In genomic region chr1:65985393-65986066, GRCh38 we compare ENCODE assay signal across 27 cellular contexts.
"Had no signal": no experiment of that assay in that cellular context is flagged by ENCODE, and none has a peak within 500 bp of the region (broad histone marks: within the 10 kb centered on the region; RNA-seq: fewer than 3 reads in every experiment).

No MANE protein-coding gene starts in this region.

- H3K4me1 ChIP-seq: gastroesophageal sphincter, pancreas, sigmoid colon, thyroid gland, upper lobe of left lung, vagina had no signal

- FAIRE-seq: keratinocyte, pancreas, small intestine had no signal

- DNase-seq: activated CD4-positive, alpha-beta T cell treated with anti-CD3 and anti-CD28 coated beads for 48 hours; activated CD4-positive, alpha-beta T cell treated with anti-CD3 and anti-CD28 coated beads, Interleukin-2, amount 50 U/mL, for 48 hours; activated CD8-positive, alpha-beta memory T cell treated with anti-CD3 and anti-CD28 coated beads, Interleukin-2, amount 50 U/mL, for 4 hours; activated gamma-delta T cell; activated naive CD4-positive, alpha-beta T cell treated with anti-CD3 and anti-CD28 coated beads, Interleukin-2, amount 10 ng/mL, durations not matched to agents 7 days and 5 days; activated T-cell treated with anti-CD3 and anti-CD28 coated beads, Interleukin-2, amount 50 U/mL, for 1 hour; cerebellar nuclear complex; effector memory CD8-positive, alpha-beta T cell; erythroblast; left colon; mammary epithelial cell; naive thymus-derived CD4-positive, alpha-beta T cell; pancreas; sigmoid colon; small intestine; stimulated activated CD4-positive, alpha-beta T cell treated with anti-CD3 and anti-CD28 coated beads, Interleukin-4, amount 100 ng/mL, for 24 hours; T-helper 17 cell; T1000; thyroid gland; upper lobe of left lung; WERI-Rb-1 had no signal

- H3K36me3 ChIP-seq: gastroesophageal sphincter, pancreas, sigmoid colon, thyroid gland, upper lobe of left lung, vagina, WERI-Rb-1 had no signal

- H3K9me3 ChIP-seq: gastroesophageal sphincter, pancreas, sigmoid colon, thyroid gland, upper lobe of left lung, vagina had no signal

- ATAC-seq: activated CD4-positive, CD25-positive, alpha-beta regulatory T cell treated with anti-CD3 and anti-CD28 coated beads, Interleukin-2, amount 50 U/mL, for 24 hours; effector memory CD8-positive, alpha-beta T cell; gastroesophageal sphincter; left colon; naive thymus-derived CD4-positive, alpha-beta T cell; pancreas; stimulated activated effector memory CD8-positive, alpha-beta T cell treated with anti-CD3 and anti-CD28 coated beads, Interleukin-12 subunit alpha, Interleukin-12 subunit beta, amount 100 ng/mL, for 72 hours; T-helper 17 cell had no signal

- H3K27me3 ChIP-seq: gastroesophageal sphincter, pancreas, sigmoid colon, thyroid gland, upper lobe of left lung, vagina had no signal

- H3K27ac ChIP-seq: coronary artery, gastroesophageal sphincter, pancreas, sigmoid colon, thyroid gland, upper lobe of left lung, vagina, WERI-Rb-1 had no signal

- H3K4me3 ChIP-seq: coronary artery, gastroesophageal sphincter, pancreas, sigmoid colon, thyroid gland, upper lobe of left lung, vagina had no signal
